Comparison of ENCODE assay signal across 8 cellular contexts in genomic region chr5:134070979-134071849, GRCh38. TPM values are rescaled to one million over a fixed set of nuclear protein-coding genes. Genes with fewer than 3 reads are reported as not detected.
DNase-seq lines count a peak whose midpoint lies in the region; ATAC-seq and TF ChIP-seq lines count a peak whose summit lies in the region.

No MANE protein-coding gene starts in this region.

- H3K4me3 ChIP-seq in CD4-positive, alpha-beta memory T cell (ENCODE audit: low read length in 2 of 2): peak overlapping the region; percentile 39 to 53
- peak overlapping the region; percentile 29 for H3K4me3 ChIP-seq in astrocyte of the spinal cord (ENCODE audit: low read depth, low read length)
- peak overlapping the region; percentile 3 to 18 for H3K4me3 ChIP-seq in left lung

- H3K4me3 Mint-ChIP-seq in CD4-positive, alpha-beta memory T cell: peak overlapping the region; percentile 84 to 92 (median 88)

- no peaks in the 10 kb centered on the region for H3K27me3 ChIP-seq in CD4-positive, alpha-beta memory T cell (ENCODE audit: insufficient read depth, low read length)
- peaks cover 17 to 46% of the 10 kb centered on the region in 2 donors for H3K27me3 ChIP-seq in left lung

- no peaks in the 10 kb centered on the region for H3K9me3 Mint-ChIP-seq in CD4-positive, alpha-beta memory T cell

- ATAC-seq in HG02852 (IDR thresholded peaks at IDR 0.05; ENCODE audit: unreplicated experiment): peak; percentile 54
- peak; percentile 71 for ATAC-seq in left lung
- peak; percentile 50 for ATAC-seq in stimulated activated naive CD8-positive, alpha-beta T cell treated with anti-CD3 and anti-CD28 coated beads, Interleukin-15, Interleukin-2, amounts not matched to agents 100 U/mL and 50 U/mL, for 24 hours

- H3K36me3 Mint-ChIP-seq in CD4-positive, alpha-beta memory T cell: no peaks in the 10 kb centered on the region

- peaks cover 43 to 72% (median 57%) of the 10 kb centered on the region in 4 donors for H3K4me1 Mint-ChIP-seq in CD4-positive, alpha-beta memory T cell

- in situ Hi-C loops in astrocyte of the spinal cord (cut with HindIII; ENCODE audit: low sequenced_read_pairs): no loop called here

- peak in 1 of 5 donors; percentile 53 for DNase-seq in CD4-positive, alpha-beta memory T cell
- DNase-seq in astrocyte of the spinal cord (ENCODE audit: low read depth, low spot score): peak; percentile 17
- peak in 1 of 2 donors; percentile 80 for DNase-seq in left lung
- DNase-seq in stimulated activated naive CD8-positive, alpha-beta T cell treated with anti-CD3 and anti-CD28 coated beads, Interleukin-15, Interleukin-2, amounts not matched to agents 100 U/mL and 50 U/mL, for 24 hours: peak; percentile 60
- DNase-seq in NCI-H1092 (lab: John Stamatoyannopoulos, UW): no peak
- no peak for DNase-seq in mesenteric fat pad (ENCODE audit: low spot score)
- DNase-seq in GOT3 (lab: John Stamatoyannopoulos, UW): no peak

- H3K4me1 ChIP-seq in CD4-positive, alpha-beta memory T cell (ENCODE audit: insufficient read depth, low read length): peaks cover 60% of the 10 kb centered on the region
- peaks cover 0 to 11% of the 10 kb centered on the region in 2 donors for H3K4me1 ChIP-seq in left lung

- H3K9me3 ChIP-seq in CD4-positive, alpha-beta memory T cell (ENCODE audit: control insufficient read depth in 1 of 2, low read length in 2 of 2): no peaks in the 10 kb centered on the region
- no peaks in the 10 kb centered on the region for H3K9me3 ChIP-seq in left lung

- H3K27ac ChIP-seq in CD4-positive, alpha-beta memory T cell (ENCODE audit: low read depth, low read length): peak overlapping the region; percentile 48
- no peak overlapping the region for H3K27ac ChIP-seq in left lung

- H3K27me3 Mint-ChIP-seq in CD4-positive, alpha-beta memory T cell: no peaks in the 10 kb centered on the region

- intact Hi-C loops in CD4-positive, alpha-beta memory T cell (cut with micrococcal nuclease): loop anchor here (1.0 to 2.0 kb wide), 4 partner anchors 16 to 74 kb away; no protein-coding TSS in a partner anchor
- intact Hi-C loops in left lung (cut with DNase I): no loop called here

- CTCF ChIA-PET in CD4-positive, alpha-beta memory T cell (lab: Charles Lee; ENCODE audit: partially characterized antibody): interaction anchor here (0.8 to 3.8 kb wide), 12 partner anchors 19 to 90 kb away, joined by 3 to 51 read pairs (median 6); no protein-coding TSS in a partner anchor

- H3K27ac Mint-ChIP-seq in CD4-positive, alpha-beta memory T cell: peak overlapping the region; percentile 79 to 93 (median 87)

- TF ChIP-seq CTCF in astrocyte of the spinal cord (IDR thresholded peaks at IDR 0.05; ENCODE audit: low read depth, low read length): no peak
- TF ChIP-seq CTCF in left lung (IDR thresholded peaks at IDR 0.05): no peak

- no peaks in the 10 kb centered on the region for H3K36me3 ChIP-seq in CD4-positive, alpha-beta memory T cell (ENCODE audit: insufficient read depth, low read length)
- no peaks in the 10 kb centered on the region for H3K36me3 ChIP-seq in left lung

- POLR2A ChIA-PET in CD4-positive, alpha-beta memory T cell (lab: Charles Lee; ENCODE audit: partially characterized antibody): interaction anchor here (0.8 to 8.2 kb wide), 14 partner anchors 8 to 105 kb away, joined by 3 to 58 read pairs (median 20); partner anchors contain the start of gene TCF7

RNA-seq across cellular contexts. Expression of gene TCF7, which starts 43.3 kb away (rescaled TPM):
- 100 to 1,000 TPM; 770 to 841 TPM for total RNA-seq in CD4-positive, alpha-beta memory T cell
- polyA plus RNA-seq in CD4-positive, alpha-beta memory T cell: 100 to 1,000 TPM; 102 to 474 TPM
- total RNA-seq in left lung (1 to 10 TPM; 4.8 to 5.1 TPM), mesenteric fat pad (3.9 TPM)

Comparison
In these comparisons a context has a peak if more than half of its experiments do, and no peak if none do; other contexts are left out.
1. DNase-seq: peak in astrocyte of the spinal cord (single experiment) and stimulated activated naive CD8-positive, alpha-beta T cell treated with anti-CD3 and anti-CD28 coated beads, Interleukin-15, Interleukin-2, amounts not matched to agents 100 U/mL and 50 U/mL, for 24 hours (single experiment); none in NCI-H1092 (single experiment), mesenteric fat pad (single experiment) and GOT3 (single experiment).
2. RNA of gene TCF7, which starts 43.3 kb away (total RNA-seq): 770 to 841 TPM in CD4-positive, alpha-beta memory T cell; 4.8 to 5.1 TPM in left lung and 3.9 TPM in mesenteric fat pad (single experiment); every median in the first group is over 100 times any median in the second.
3. Peak in every context shown above with its lines, with median percentiles within 50 percentile points of each other: H3K4me3 ChIP-seq and ATAC-seq.